Comparison of ENCODE assay signal across 1 cellular context in the genomic region with DNA sequence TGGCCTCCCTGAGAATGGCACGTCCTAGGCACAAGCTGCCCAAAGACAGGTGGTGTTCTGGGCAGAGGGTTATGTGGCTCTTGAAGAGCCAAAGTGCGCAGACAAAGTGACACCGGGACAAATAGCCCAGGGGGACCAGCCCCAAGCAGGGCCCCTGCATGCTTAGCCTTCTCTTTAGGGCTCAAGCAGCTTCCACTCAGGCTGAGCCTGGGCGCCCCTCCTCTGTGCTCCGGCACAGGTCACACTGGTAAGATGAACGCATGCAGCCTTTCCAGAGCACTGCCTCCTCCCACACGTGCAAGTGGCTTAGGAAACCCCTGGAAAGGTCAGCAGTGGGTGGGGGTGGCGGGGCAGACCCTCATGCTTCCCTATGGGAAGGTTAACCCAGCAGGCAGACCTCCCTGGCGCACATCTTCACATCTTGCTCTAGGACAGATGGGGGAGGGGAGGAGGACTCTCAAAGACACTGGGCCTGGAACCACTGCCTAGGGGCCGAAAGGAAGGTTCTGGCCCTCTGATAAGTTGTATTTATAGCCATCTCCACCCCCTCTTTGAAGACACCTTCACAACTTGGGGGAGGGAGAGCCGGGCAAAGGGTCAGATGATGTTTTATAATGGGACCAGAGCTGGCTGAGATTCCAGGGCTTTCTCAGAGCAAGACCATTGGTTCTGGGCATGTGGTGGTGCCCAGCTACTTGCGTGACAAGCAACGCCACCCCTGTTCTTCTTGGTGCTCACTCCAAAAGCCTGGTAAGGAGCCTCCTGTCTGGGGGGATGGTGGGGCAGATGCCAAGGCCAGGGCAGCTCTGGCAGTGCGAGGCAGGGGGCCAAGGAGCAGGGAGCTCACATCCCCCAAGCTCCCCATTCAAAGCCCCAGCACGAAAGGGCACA.
TF ChIP-seq lines count a peak whose summit lies in the region.

No MANE protein-coding gene starts in this region.

TF ChIP-seq in HEK293, 187 proteins besides CTCF, POLR2A, EP300 and RAD21:
- TF ChIP-seq ZFHX2 (tag by site-specific recombination; conservative IDR thresholded peaks at IDR 0.05), result peak; percentile 39; the same call in 1 of the 2 replicates
- TF ChIP-seq ZNF664 (tag by site-specific recombination; IDR thresholded peaks at IDR 0.05), result no peak
